1 cellular context compared by ENCODE assay signal in genomic region chr5:60403343-60404006, GRCh38.
TF ChIP-seq lines count a peak whose summit lies in the region.

No MANE protein-coding gene starts in this region.

TF ChIP-seq in HepG2, 621 proteins besides CTCF, POLR2A, EP300 and RAD21 (continued from another document and continues in another):
- TF ChIP-seq E2F1 (CRISPR knock-in tag; IDR thresholded peaks at IDR 0.05) = 0 out of 2 replicates have a peak, but pooled peaks have one; percentile 1
- TF ChIP-seq TRIM24 (CRISPR knock-in tag; IDR thresholded peaks at IDR 0.05) = peak; percentile 77; the same call in 1 of the 2 replicates
- no peak for TF ChIP-seq GTF3A (CRISPR knock-in tag; conservative IDR thresholded peaks at IDR 0.05)
- TF ChIP-seq ZNF350 (CRISPR knock-in tag; IDR thresholded peaks at IDR 0.05; ENCODE audit: borderline replicate concordance, low read depth) = no peak
- no peak for TF ChIP-seq MZF1 (CRISPR knock-in tag; IDR thresholded peaks at IDR 0.05; ENCODE audit: borderline replicate concordance)
- no peak for TF ChIP-seq ZNF691 (CRISPR knock-in tag; IDR thresholded peaks at IDR 0.05; ENCODE audit: borderline replicate concordance, low read depth)
- TF ChIP-seq AGO1 (IDR thresholded peaks at IDR 0.05; ENCODE audit: low read depth, low read length, poor library complexity, severe bottlenecking) = no peak
- TF ChIP-seq FOSL2 (CRISPR knock-in tag; IDR thresholded peaks at IDR 0.05) = peak; percentile 33; the same call in 1 of the 2 replicates
- TF ChIP-seq UBTF (CRISPR knock-in tag; IDR thresholded peaks at IDR 0.05) = no peak
- TF ChIP-seq ELF1 (CRISPR knock-in tag; IDR thresholded peaks at IDR 0.05) = no peak
- TF ChIP-seq FOXC1 (CRISPR knock-in tag; IDR thresholded peaks at IDR 0.05; ENCODE audit: borderline replicate concordance) = no peak
- TF ChIP-seq ZBTB25 (CRISPR knock-in tag; IDR thresholded peaks at IDR 0.05) = no peak
- peak; percentile 61; the same call in 1 of the 2 replicates for TF ChIP-seq ZNF614 (CRISPR knock-in tag; IDR thresholded peaks at IDR 0.05; ENCODE audit: borderline replicate concordance)
- peak; percentile 86 for TF ChIP-seq ARID5B (CRISPR knock-in tag; IDR thresholded peaks at IDR 0.05)
- peak; percentile 50; the same call in 1 of the 2 replicates for TF ChIP-seq ZMYM3 (CRISPR knock-in tag; IDR thresholded peaks at IDR 0.05)
- no peak for TF ChIP-seq FOXK2 (IDR thresholded peaks at IDR 0.05)
- no peak for TF ChIP-seq KDM4B (CRISPR knock-in tag; IDR thresholded peaks at IDR 0.05)
- no peak for TF ChIP-seq SP5 (CRISPR knock-in tag; IDR thresholded peaks at IDR 0.05; ENCODE audit: borderline replicate concordance, low read depth)
- TF ChIP-seq HOXA3 (CRISPR knock-in tag; IDR thresholded peaks at IDR 0.05) = peak; percentile 40; the same call in 1 of the 2 replicates
- peak; percentile 91 for TF ChIP-seq ZNF205 (CRISPR knock-in tag; IDR thresholded peaks at IDR 0.05)
- TF ChIP-seq DRAP1 (CRISPR knock-in tag; IDR thresholded peaks at IDR 0.05) = peak; percentile 36; the same call in 1 of the 2 replicates
- TF ChIP-seq POGK (CRISPR knock-in tag; conservative IDR thresholded peaks at IDR 0.05) = 0 out of 2 replicates have a peak, but pooled peaks have one; percentile 44
- peak; percentile 68 for TF ChIP-seq PPARG (CRISPR knock-in tag; conservative IDR thresholded peaks at IDR 0.05)
- TF ChIP-seq ZNF317 (CRISPR knock-in tag; IDR thresholded peaks at IDR 0.05) = peak; percentile 97
- peak; percentile 94 for TF ChIP-seq CEBPG (CRISPR knock-in tag; IDR thresholded peaks at IDR 0.05)
- 0 out of 2 replicates have a peak, but pooled peaks have one; percentile 54 for TF ChIP-seq SNAI1 (CRISPR knock-in tag; IDR thresholded peaks at IDR 0.05; ENCODE audit: borderline replicate concordance)
- no peak for TF ChIP-seq ZNF839 (CRISPR knock-in tag; IDR thresholded peaks at IDR 0.05; ENCODE audit: borderline replicate concordance)
- TF ChIP-seq ZFX (CRISPR knock-in tag; IDR thresholded peaks at IDR 0.05; ENCODE audit: low read depth) = no peak
- no peak for TF ChIP-seq RXRA (CRISPR knock-in tag; IDR thresholded peaks at IDR 0.05)
- no peak for TF ChIP-seq ZKSCAN8 (CRISPR knock-in tag; IDR thresholded peaks at IDR 0.05; ENCODE audit: borderline replicate concordance)
- TF ChIP-seq SNAPC4 (CRISPR knock-in tag; IDR thresholded peaks at IDR 0.05) = no peak
- TF ChIP-seq CEBPB (IDR thresholded peaks at IDR 0.05; ENCODE audit: borderline replicate concordance, low read depth, low read length) = peak; percentile 89
- TF ChIP-seq FOXA3 (CRISPR knock-in tag; IDR thresholded peaks at IDR 0.05) = peak; percentile 57; the same call in 1 of the 2 replicates
- no peak for TF ChIP-seq HOXD1 (CRISPR knock-in tag; IDR thresholded peaks at IDR 0.05)
- peak; percentile 63; the same call in 1 of the 2 replicates for TF ChIP-seq SOX13 (IDR thresholded peaks at IDR 0.05)
- peak in 1 of 2 experiments; percentile 89; a peak in 2 of 4 replicates for TF ChIP-seq SOX13 (CRISPR knock-in tag; conservative IDR thresholded peaks at IDR 0.05 in 1 of 2, IDR thresholded peaks at IDR 0.05 in 1 of 2)
- no peak for TF ChIP-seq MBNL3 (CRISPR knock-in tag; conservative IDR thresholded peaks at IDR 0.05)
- TF ChIP-seq JUNB (CRISPR knock-in tag; IDR thresholded peaks at IDR 0.05; ENCODE audit: borderline replicate concordance) = no peak
